ENCODE assay signal across 19 cellular contexts in genomic region chrX:118978451-118978850, GRCh38. TPM values are rescaled to one million over a fixed set of nuclear protein-coding genes. Genes with fewer than 3 reads are reported as not detected.
"Had no signal": no experiment of that assay in that cellular context is flagged by ENCODE, and none has a peak within 500 bp of the region (broad histone marks: within the 10 kb centered on the region; RNA-seq: fewer than 3 reads in every experiment).

No MANE protein-coding gene starts in this region.

- H3K9me3 Mint-ChIP-seq: activated T-cell treated with anti-CD3 and anti-CD28 coated beads, Interleukin-2, amount 50 U/mL, for 72 hours; dendritic cell treated with granulocyte-macrophage colony-stimulating factor and Interleukin-4, amounts not matched to agents 40 ng/mL and 50 ng/mL, for 4 days; naive thymus-derived CD8-positive, alpha-beta T cell had no signal

- ATAC-seq: activated T-cell treated with anti-CD3 and anti-CD28 coated beads, Interleukin-2, amount 50 U/mL, for 72 hours; left cardiac atrium; mucosa of descending colon; naive thymus-derived CD8-positive, alpha-beta T cell; sciatic nerve; upper lobe of right lung had no signal

- H3K27ac Mint-ChIP-seq: activated T-cell treated with anti-CD3 and anti-CD28 coated beads, Interleukin-2, amount 50 U/mL, for 72 hours; dendritic cell treated with granulocyte-macrophage colony-stimulating factor and Interleukin-4, amounts not matched to agents 40 ng/mL and 50 ng/mL, for 4 days had no signal

- FAIRE-seq: bronchial epithelial cell, TTC549 had no signal

- H3K4me3 Mint-ChIP-seq: activated T-cell treated with anti-CD3 and anti-CD28 coated beads, Interleukin-2, amount 50 U/mL, for 72 hours; dendritic cell treated with granulocyte-macrophage colony-stimulating factor and Interleukin-4, amounts not matched to agents 40 ng/mL and 50 ng/mL, for 4 days had no signal

- DNase-seq: activated CD4-positive, alpha-beta T cell treated with anti-CD3 and anti-CD28 coated beads, Interleukin-2, amount 50 U/mL, for 4 hours; activated effector memory CD4-positive, alpha-beta T cell treated with anti-CD3 and anti-CD28 coated beads, Interleukin-2, amount 50 U/mL, for 16 hours; activated naive CD4-positive, alpha-beta T cell treated with anti-CD3 and anti-CD28 coated beads, Interleukin-2, amount 50 U/mL, for 16 hours; activated T-cell treated with anti-CD3 and anti-CD28 coated beads, Interleukin-2, amount 50 U/mL, for 72 hours; effector memory CD4-positive, alpha-beta T cell; esophagus squamous epithelium; left cardiac atrium; mesenchymal stem cell; mucosa of descending colon; naive thymus-derived CD8-positive, alpha-beta T cell; ovary; stimulated activated CD4-positive, alpha-beta T cell treated with anti-CD3 and anti-CD28 coated beads, Interleukin-4, amount 100 ng/mL, for 1 hour; testis; upper lobe of right lung had no signal

RNA-seq across cellular contexts. Expression of gene LONRF3, which starts 4.0 kb away (rescaled TPM):
- polyA plus RNA-seq: smooth muscle cell had no signal
